In the genomic region with DNA sequence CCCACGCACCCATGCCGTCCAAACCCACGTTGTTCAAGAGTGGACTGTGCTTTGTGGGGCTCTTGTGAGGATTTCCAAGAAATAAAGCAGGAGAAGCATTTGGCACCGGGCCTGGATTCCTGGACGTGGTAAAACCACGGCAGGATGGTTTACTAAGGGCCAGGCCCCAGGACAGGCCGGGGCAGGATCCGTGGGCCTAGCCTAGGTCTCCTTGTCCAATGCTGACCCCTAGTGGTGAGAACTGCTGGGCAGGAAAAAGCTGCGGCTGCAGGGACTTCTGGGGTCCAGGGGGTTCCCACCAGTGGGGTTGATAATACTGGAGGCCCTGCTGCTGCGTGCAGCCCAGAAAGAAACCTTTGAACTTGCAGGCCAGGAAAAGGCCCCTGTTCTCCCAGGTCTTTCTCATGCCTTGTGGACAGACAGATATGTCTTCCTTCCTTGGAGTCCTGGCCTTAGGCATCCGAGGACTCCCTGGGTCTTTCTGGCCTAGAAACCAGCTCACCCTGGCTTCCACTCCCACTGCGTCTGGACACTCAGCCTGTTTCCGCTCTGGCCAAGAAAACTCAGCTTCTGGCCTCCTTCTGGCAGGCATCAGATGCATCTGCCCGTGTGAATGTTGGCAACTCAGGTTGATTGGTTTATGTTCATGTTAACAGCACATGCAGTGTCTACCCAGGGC, we compare ENCODE assay signal across 2 cellular contexts.
TF ChIP-seq lines count a peak whose summit lies in the region.

No MANE protein-coding gene starts in this region.

TF ChIP-seq in IMR-90, 13 proteins besides CTCF, POLR2A, EP300 and RAD21:
- TF ChIP-seq, protein P1, sequence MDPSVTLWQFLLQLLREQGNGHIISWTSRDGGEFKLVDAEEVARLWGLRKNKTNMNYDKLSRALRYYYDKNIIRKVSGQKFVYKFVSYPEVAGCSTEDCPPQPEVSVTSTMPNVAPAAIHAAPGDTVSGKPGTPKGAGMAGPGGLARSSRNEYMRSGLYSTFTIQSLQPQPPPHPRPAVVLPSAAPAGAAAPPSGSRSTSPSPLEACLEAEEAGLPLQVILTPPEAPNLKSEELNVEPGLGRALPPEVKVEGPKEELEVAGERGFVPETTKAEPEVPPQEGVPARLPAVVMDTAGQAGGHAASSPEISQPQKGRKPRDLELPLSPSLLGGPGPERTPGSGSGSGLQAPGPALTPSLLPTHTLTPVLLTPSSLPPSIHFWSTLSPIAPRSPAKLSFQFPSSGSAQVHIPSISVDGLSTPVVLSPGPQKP (IDR thresholded peaks at IDR 0.05; ENCODE audit: borderline replicate concordance, low read depth, low read length): no peak
- TF ChIP-seq RCOR1 (IDR thresholded peaks at IDR 0.05; ENCODE audit: insufficient replicate concordance, low read length) (no peak), MAFK (IDR thresholded peaks at IDR 0.05; ENCODE audit: low read depth, low read length) (no peak), MXI1 (IDR thresholded peaks at IDR 0.05; ENCODE audit: borderline replicate concordance, low read depth, low read length) (0 out of 2 replicates have a peak, but pooled peaks have one; percentile 18), MAZ (IDR thresholded peaks at IDR 0.05; ENCODE audit: borderline replicate concordance, low read depth, low read length) (no peak), NFE2L2 (IDR thresholded peaks at IDR 0.05; ENCODE audit: low read depth, low read length) (no peak), RFX5 (IDR thresholded peaks at IDR 0.05; ENCODE audit: low read depth, low read length) (no peak), BHLHE40 (IDR thresholded peaks at IDR 0.05; ENCODE audit: low read depth, low read length) (no peak), SMC3 (IDR thresholded peaks at IDR 0.05; ENCODE audit: low read depth, low read length) (peak; percentile 95)

TF ChIP-seq in GM12878, 131 proteins besides CTCF, POLR2A, EP300 and RAD21:
- TF ChIP-seq ZBED1 (IDR thresholded peaks at IDR 0.05; ENCODE audit: borderline replicate concordance) (no peak), RELB (IDR thresholded peaks at IDR 0.05; ENCODE audit: low read depth) (no peak), MTA2 (IDR thresholded peaks at IDR 0.05; ENCODE audit: low read depth) (no peak), SMC3 (IDR thresholded peaks at IDR 0.05; ENCODE audit: borderline replicate concordance, low read length) (peak; percentile 76), STAT3 (IDR thresholded peaks at IDR 0.05; ENCODE audit: low read depth, low read length) (no peak), JUNB (IDR thresholded peaks at IDR 0.05) (no peak), MEF2B (IDR thresholded peaks at IDR 0.05; ENCODE audit: partially characterized antibody, poor library complexity, severe bottlenecking) (no peak), YY1 (IDR thresholded peaks at IDR 0.05; ENCODE audit: low read depth, low read length) (0 out of 2 replicates have a peak, but pooled peaks have one; percentile 32), BRCA1 (IDR thresholded peaks at IDR 0.05; ENCODE audit: low read depth, low read length) (no peak), PAX5 (IDR thresholded peaks at IDR 0.05; ENCODE audit: borderline replicate concordance, low read depth, low read length) (no peak), JUND (IDR thresholded peaks at IDR 0.05; ENCODE audit: low read depth, low read length) (no peak), NR2C1 (IDR thresholded peaks at IDR 0.05) (no peak), RAD51 (IDR thresholded peaks at IDR 0.05) (no peak), MYB (IDR thresholded peaks at IDR 0.05; ENCODE audit: borderline replicate concordance, low read depth, low read length) (no peak), NR2F1 (conservative IDR thresholded peaks at IDR 0.05) (no peak)
- TF ChIP-seq, protein P2, sequence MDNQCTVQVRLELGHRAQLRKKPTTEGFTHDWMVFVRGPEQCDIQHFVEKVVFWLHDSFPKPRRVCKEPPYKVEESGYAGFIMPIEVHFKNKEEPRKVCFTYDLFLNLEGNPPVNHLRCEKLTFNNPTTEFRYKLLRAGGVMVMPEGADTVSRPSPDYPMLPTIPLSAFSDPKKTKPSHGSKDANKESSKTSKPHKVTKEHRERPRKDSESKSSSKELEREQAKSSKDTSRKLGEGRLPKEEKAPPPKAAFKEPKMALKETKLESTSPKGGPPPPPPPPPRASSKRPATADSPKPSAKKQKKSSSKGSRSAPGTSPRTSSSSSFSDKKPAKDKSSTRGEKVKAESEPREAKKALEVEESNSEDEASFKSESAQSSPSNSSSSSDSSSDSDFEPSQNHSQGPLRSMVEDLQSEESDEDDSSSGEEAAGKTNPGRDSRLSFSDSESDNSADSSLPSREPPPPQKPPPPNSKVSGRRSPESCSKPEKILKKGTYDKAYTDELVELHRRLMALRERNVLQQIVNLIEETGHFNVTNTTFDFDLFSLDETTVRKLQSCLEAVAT (IDR thresholded peaks at IDR 0.05): 0 out of 2 replicates have a peak, but pooled peaks have one; percentile 34
